ENCODE assay signal across 24 cellular contexts in genomic region chr10:110033724-110034235, GRCh38. TPM values are rescaled to one million over a fixed set of nuclear protein-coding genes. Genes with fewer than 3 reads are reported as not detected.
A peak's percentile ranks its signal among the peaks of the same experiment; 100 is the strongest.
DNase-seq lines count a peak whose midpoint lies in the region; ATAC-seq, FAIRE-seq and TF ChIP-seq lines count a peak whose summit lies in the region.
"Had no signal": no experiment of that assay in that cellular context is flagged by ENCODE, and none has a peak within 500 bp of the region (broad histone marks: within the 10 kb centered on the region; RNA-seq: fewer than 3 reads in every experiment).

No MANE protein-coding gene starts in this region.

- H3K36me3 ChIP-seq in right atrium auricular region: no peaks in the 10 kb centered on the region
- H3K36me3 ChIP-seq in mesenchymal stem cell (ENCODE audit: control insufficient read depth in 1 of 2, insufficient read depth in 2 of 2, low read depth in 1 of 2, low read length in 2 of 2): peaks cover 0 to 3% of the 10 kb centered on the region in 2 experiments
- H3K36me3 ChIP-seq: esophagus muscularis mucosa had no signal

- no peak overlapping the region for H4K8ac ChIP-seq in mesenchymal stem cell (ENCODE audit: low read length)

- H3K9me3 Mint-ChIP-seq in brain: no peaks in the 10 kb centered on the region
- H3K9me3 Mint-ChIP-seq: activated naive CD8-positive, alpha-beta T cell treated with anti-CD3 and anti-CD28 coated beads, Interleukin-2, amount 10 ng/mL, durations not matched to agents 7 days and 5 days; nephron progenitor cell had no signal

- no peaks in the 10 kb centered on the region for H3K27me3 Mint-ChIP-seq in brain
- H3K27me3 Mint-ChIP-seq: activated naive CD8-positive, alpha-beta T cell treated with anti-CD3 and anti-CD28 coated beads, Interleukin-2, amount 10 ng/mL, durations not matched to agents 7 days and 5 days had no signal

- no peak overlapping the region for H2BK120ac ChIP-seq in mesenchymal stem cell (ENCODE audit: low read depth, low read length)

- peaks cover 8% of the 10 kb centered on the region for H3K36me3 Mint-ChIP-seq in brain

- no peak overlapping the region for H3K18ac ChIP-seq in mesenchymal stem cell (ENCODE audit: low read depth in 1 of 2, low read length in 2 of 2)

- H3K9me3 ChIP-seq in right atrium auricular region (no peaks in the 10 kb centered on the region), mesenchymal stem cell (ENCODE audit: control insufficient read depth, low read length) (no peaks in the 10 kb centered on the region)
- H3K9me3 ChIP-seq: esophagus muscularis mucosa, psoas muscle, testis had no signal

- H3K27ac Mint-ChIP-seq in brain: peak overlapping the region; percentile 47 to 93 (median 85)
- H3K27ac Mint-ChIP-seq: activated naive CD8-positive, alpha-beta T cell treated with anti-CD3 and anti-CD28 coated beads, Interleukin-2, amount 10 ng/mL, durations not matched to agents 7 days and 5 days; nephron progenitor cell had no signal

- H3K4me3 ChIP-seq in right atrium auricular region (no peak overlapping the region), mesenchymal stem cell (ENCODE audit: insufficient read depth in 1 of 2, low read depth in 1 of 2, low read length in 2 of 2) (no peak overlapping the region)
- H3K4me3 ChIP-seq: lung, psoas muscle, SK-N-MC, testis had no signal

- no peak overlapping the region for H3K4ac ChIP-seq in mesenchymal stem cell (ENCODE audit: low read depth in 1 of 2, low read length in 2 of 2)

- peaks cover 45% of the 10 kb centered on the region for H3K4me1 Mint-ChIP-seq in brain

- no peak overlapping the region for H4K91ac ChIP-seq in mesenchymal stem cell (ENCODE audit: low read length)

- H3K79me1 ChIP-seq in mesenchymal stem cell (replicated peaks; ENCODE audit: low read length, poor library complexity, severe bottlenecking): peaks cover 22% of the 10 kb centered on the region

- H2BK5ac ChIP-seq in mesenchymal stem cell (ENCODE audit: low read depth, low read length, poor library complexity, severe bottlenecking): no peak overlapping the region

- no peak overlapping the region for H2BK12ac ChIP-seq in mesenchymal stem cell (ENCODE audit: low read length in 2 of 2)

- no peak overlapping the region for H3K4me2 ChIP-seq in mesenchymal stem cell (ENCODE audit: low read length, poor library complexity, severe bottlenecking)

- no CpG with 5 or more reads among the region's 2 CpGs for WGBS in mesenchymal stem cell

- H3K4me3 Mint-ChIP-seq in brain: peak overlapping the region; percentile 50 to 81 (median 71)
- H3K4me3 Mint-ChIP-seq: activated naive CD8-positive, alpha-beta T cell treated with anti-CD3 and anti-CD28 coated beads, Interleukin-2, amount 10 ng/mL, durations not matched to agents 7 days and 5 days; nephron progenitor cell had no signal

- intact Hi-C loops in left cardiac atrium (cut with DNase I): no loop called here

- H3K27me3 ChIP-seq in right atrium auricular region: no peaks in the 10 kb centered on the region
- no peaks in the 10 kb centered on the region for H3K27me3 ChIP-seq in mesenchymal stem cell (ENCODE audit: control insufficient read depth in 1 of 2, insufficient read depth in 1 of 2, low read length in 2 of 2)
- H3K27me3 ChIP-seq: esophagus muscularis mucosa, testis had no signal

- H3K4me1 ChIP-seq in right atrium auricular region (peaks cover 0 to 37% of the 10 kb centered on the region in 2 donors), mesenchymal stem cell (ENCODE audit: control insufficient read depth, insufficient read depth, low read depth, low read length) (peaks cover 3% of the 10 kb centered on the region)

- H3K27ac ChIP-seq in right atrium auricular region: peak overlapping the region; percentile 25 to 62
- no peak overlapping the region for H3K27ac ChIP-seq in mesenchymal stem cell (ENCODE audit: low read length, poor library complexity, severe bottlenecking)
- H3K27ac ChIP-seq: psoas muscle, testis had no signal

- H2BK15ac ChIP-seq in mesenchymal stem cell (ENCODE audit: low read depth, poor library complexity, severe bottlenecking): no peak overlapping the region

- no peak for TF ChIP-seq CTCF in right atrium auricular region (IDR thresholded peaks at IDR 0.05)
- TF ChIP-seq CTCF in brain (conservative IDR thresholded peaks at IDR 0.05): no peak

- no peak for FAIRE-seq in GM12892 (lab: Jason Lieb, UNC)
- FAIRE-seq: bronchial epithelial cell, D721Med had no signal

- H2AFZ ChIP-seq in mesenchymal stem cell (ENCODE audit: low read depth, low read length): no peak overlapping the region

- H3K23ac ChIP-seq in mesenchymal stem cell (ENCODE audit: low read length in 2 of 2): no peak overlapping the region

- no peak overlapping the region for H3K9ac ChIP-seq in mesenchymal stem cell (ENCODE audit: low read length)

- TF ChIP-seq POLR2A in erythroblast (IDR thresholded peaks at IDR 0.05; ENCODE audit: low read length): no peak
- TF ChIP-seq POLR2A in GM12892 (IDR thresholded peaks at IDR 0.05; ENCODE audit: low read depth, low read length): no peak

- ATAC-seq in left cardiac atrium (no peak), HG02588 (IDR thresholded peaks at IDR 0.05; ENCODE audit: unreplicated experiment) (no peak)
- ATAC-seq: psoas muscle had no signal

- no peak overlapping the region for H2AK5ac ChIP-seq in mesenchymal stem cell (ENCODE audit: low read length, severe bottlenecking)

- no peak for DNase-seq in right atrium auricular region (ENCODE audit: low spot score)
- DNase-seq in left cardiac atrium: no peak
- peak; percentile 27 for DNase-seq in mesenchymal stem cell
- DNase-seq in erythroblast (lab: John Stamatoyannopoulos, UW): no peak
- no peak for DNase-seq in central memory CD4-positive, alpha-beta T cell
- no peak for DNase-seq in GM12892 (ENCODE audit: insufficient read length)
- DNase-seq: ACHN; activated CD4-positive, CD25-positive, alpha-beta regulatory T cell treated with anti-CD3 and anti-CD28 coated beads, Interleukin-2, amount 50 U/mL, for 72 hours; activated naive CD8-positive, alpha-beta T cell treated with anti-CD3 and anti-CD28 coated beads, Interleukin-2, amount 10 ng/mL, durations not matched to agents 7 days and 5 days; effector CD4-positive, alpha-beta T cell; glutamatergic neuron; NCI-H226; nephron progenitor cell; PC-3; psoas muscle; T1000 had no signal

- H3K14ac ChIP-seq in mesenchymal stem cell (ENCODE audit: low read length in 2 of 2): no peak overlapping the region

RNA-seq across cellular contexts. Expression of gene ADD3, which starts 26.0 kb away (rescaled TPM):
- total RNA-seq in right atrium auricular region (100 to 1,000 TPM; 158 to 377 TPM), left cardiac atrium (100 to 1,000 TPM in 1 of 2 donors, 10 to 100 TPM in 1; 75.2 to 125 TPM)
- polyA plus RNA-seq in brain (ENCODE audit: insufficient read depth, low read depth, low replicate concordance): 36.6 TPM
- 75.7 TPM for polyA plus RNA-seq in mesenchymal stem cell (2013, experiment 1 of 2)
- polyA plus RNA-seq in mesenchymal stem cell (2013, experiment 2 of 2): 72.5 TPM
- polyA plus RNA-seq in GM12892 (2012; ENCODE audit: missing spikeins): 20.9 TPM
